21 cellular contexts compared by ENCODE assay signal in the genomic region with DNA sequence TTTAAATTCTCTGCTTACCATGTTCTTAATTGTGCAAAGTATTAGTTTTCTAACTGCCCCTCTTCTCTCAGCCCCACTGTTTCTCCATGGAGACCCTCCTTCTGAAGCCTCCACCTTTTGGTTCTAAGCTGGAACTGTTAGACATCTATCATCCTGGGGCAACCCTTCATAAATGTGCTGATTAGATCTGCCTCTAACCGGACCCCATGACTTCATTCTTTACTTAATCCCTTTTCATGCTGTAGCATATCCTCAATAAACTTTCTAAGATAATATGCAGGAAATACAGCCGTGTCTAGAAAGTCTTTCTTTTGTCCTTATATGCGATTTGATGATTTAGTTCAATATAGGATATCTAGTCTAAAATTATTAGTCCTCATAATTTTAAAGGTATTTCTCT.
"Had no signal": no experiment of that assay in that cellular context is flagged by ENCODE, and none has a peak within 500 bp of the region (broad histone marks: within the 10 kb centered on the region; RNA-seq: fewer than 3 reads in every experiment).

No MANE protein-coding gene starts in this region.

- H3K27ac ChIP-seq: heart right ventricle, neutrophil, psoas muscle, stomach had no signal

- H3K4me1 ChIP-seq: heart right ventricle, psoas muscle, stomach had no signal

- H3K9me3 ChIP-seq: mucosa of descending colon, neutrophil, psoas muscle, stomach had no signal

- H3K36me3 ChIP-seq: heart right ventricle, neutrophil, stomach had no signal

- H3K4me3 ChIP-seq: heart right ventricle, mucosa of descending colon, psoas muscle, stomach had no signal

- H3K27me3 Mint-ChIP-seq: dendritic cell treated with granulocyte-macrophage colony-stimulating factor and Interleukin-4, amounts not matched to agents 40 ng/mL and 50 ng/mL, for 4 days; effector memory CD8-positive, alpha-beta T cell had no signal

- FAIRE-seq: frontal cortex, urothelium cell line had no signal

- H3K36me3 Mint-ChIP-seq: naive thymus-derived CD8-positive, alpha-beta T cell had no signal

- DNase-seq: effector memory CD8-positive, alpha-beta T cell; heart right ventricle; hypothalamus; islet precursor cell; mammary epithelial cell; mucosa of descending colon; naive thymus-derived CD8-positive, alpha-beta T cell; psoas muscle; retina; stimulated activated CD4-positive, alpha-beta T cell treated with anti-CD3 and anti-CD28 coated beads, Interleukin-2, amount 100 ng/mL, for 24 hours; stimulated activated CD4-positive, alpha-beta T cell treated with anti-CD3 and anti-CD28 coated beads, Interleukin-4, amount 100 ng/mL, for 4 hours; stimulated activated naive CD4-positive, alpha-beta T cell; stomach; substantia nigra had no signal

- H3K27me3 ChIP-seq: heart right ventricle, neutrophil, stomach had no signal

- ATAC-seq: effector memory CD8-positive, alpha-beta T cell; heart right ventricle; left lobe of liver; mucosa of descending colon; naive thymus-derived CD8-positive, alpha-beta T cell; psoas muscle; sciatic nerve had no signal

- H3K27ac Mint-ChIP-seq: dendritic cell treated with granulocyte-macrophage colony-stimulating factor and Interleukin-4, amounts not matched to agents 40 ng/mL and 50 ng/mL, for 4 days; effector memory CD8-positive, alpha-beta T cell; naive thymus-derived CD8-positive, alpha-beta T cell; type B pancreatic cell had no signal

- H3K4me3 Mint-ChIP-seq: dendritic cell treated with granulocyte-macrophage colony-stimulating factor and Interleukin-4, amounts not matched to agents 40 ng/mL and 50 ng/mL, for 4 days; effector memory CD8-positive, alpha-beta T cell; naive thymus-derived CD8-positive, alpha-beta T cell; type B pancreatic cell had no signal

- H3K9me3 Mint-ChIP-seq: dendritic cell treated with granulocyte-macrophage colony-stimulating factor and Interleukin-4, amounts not matched to agents 40 ng/mL and 50 ng/mL, for 4 days; naive thymus-derived CD8-positive, alpha-beta T cell; type B pancreatic cell had no signal
